ENCODE assay signal across 20 cellular contexts in the genomic region with DNA sequence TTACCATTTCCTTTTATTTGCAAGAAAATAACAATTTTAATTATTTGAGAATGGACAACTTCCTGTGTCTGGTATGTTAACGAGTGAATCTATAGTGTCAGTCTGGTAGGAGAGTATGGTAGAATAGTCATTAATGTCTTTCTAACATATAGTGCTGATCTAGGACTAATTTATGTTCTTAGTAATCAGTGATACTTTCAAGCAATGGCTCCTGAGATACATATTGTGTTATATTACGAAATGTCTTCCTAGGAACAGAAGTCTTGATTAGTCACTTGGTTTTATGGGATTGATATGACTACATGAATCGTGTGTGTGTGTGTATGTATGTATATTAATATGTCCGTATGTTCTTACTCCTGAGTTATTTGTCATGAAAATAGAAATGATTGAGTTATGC.
DNase-seq lines count a peak whose midpoint lies in the region; ATAC-seq and TF ChIP-seq lines count a peak whose summit lies in the region.
"Had no signal": no experiment of that assay in that cellular context is flagged by ENCODE, and none has a peak within 500 bp of the region (broad histone marks: within the 10 kb centered on the region; RNA-seq: fewer than 3 reads in every experiment).

No MANE protein-coding gene starts in this region.

- H3K27ac ChIP-seq in GM23248 (no peak overlapping the region), mammary epithelial cell (ENCODE audit: insufficient read depth, low read depth, low read length) (no peak overlapping the region)
- H3K27ac ChIP-seq: PC-9, SJSA1, skin epidermis had no signal

- WGBS in GM23248 (ENCODE audit: low coverage in 1 of 2, low lambda C conversion rate in 2 of 2, missing lambda C conversion rate in 2 of 2), 2 experiments, result 77 to 86% methylated on average over 4 of the region's 4 CpGs
- WGBS in mammary epithelial cell (ENCODE audit: low coverage, missing lambda C conversion rate), result 77% methylated on average over 4 of the region's 4 CpGs

- BruUV-seq in mammary epithelial cell (replicated peaks; lab: Mats Ljungman, UMichigan), result no TSS peak

- dilution Hi-C loops in mammary epithelial cell (cut with HindIII; ENCODE audit: low sequenced_read_pairs), result no loop called here

- H3F3A ChIP-seq in GM23248 (ENCODE audit: insufficient read depth), result no peaks in the 10 kb centered on the region

- H3K9ac ChIP-seq in GM23248 (no peak overlapping the region), mammary epithelial cell (ENCODE audit: insufficient read depth, low read length) (no peak overlapping the region)

- DNase-seq in GM23248 (peak; percentile 57), M059J (ENCODE audit: low read depth) (peak; percentile 2), mammary epithelial cell (peak; percentile 60), iris pigment epithelial cell (ENCODE audit: low read depth) (peak; percentile 45), AG20443 (ENCODE audit: low spot score) (no peak)
- DNase-seq in activated CD4-positive, alpha-beta T cell treated with anti-CD3 and anti-CD28 coated beads for 1 hour, result no peak
- DNase-seq: activated B cell treated with CpG ODN at 0.5 μM for 24 hours; activated CD8-positive, alpha-beta T cell treated with anti-CD3 and anti-CD28 coated beads, Interleukin-2, amount 10 ng/mL, durations not matched to agents 7 days and 5 days; activated T-cell treated with anti-CD3 and anti-CD28 coated beads, Interleukin-2, amount 50 U/mL, for 4 hours; cortex of kidney; KG1; midbrain; NCI-H1105 treated with DMSO at 0.1 percent for 48 hours; PC-9; stimulated activated CD4-positive, alpha-beta T cell treated with anti-CD3 and anti-CD28 coated beads, Interleukin-4, amount 100 ng/mL, for 4 hours had no signal

- H2AFZ ChIP-seq in GM23248, result no peak overlapping the region
- H2AFZ ChIP-seq in mammary epithelial cell (ENCODE audit: low read depth, low read length), result no peak overlapping the region
- H2AFZ ChIP-seq: PC-9 had no signal

- intact Hi-C loops in mammary epithelial cell (cut with micrococcal nuclease), result no loop called here

- no peaks in the 10 kb centered on the region for H3K79me2 ChIP-seq in GM23248 (ENCODE audit: insufficient read depth)
- no peaks in the 10 kb centered on the region for H3K79me2 ChIP-seq in mammary epithelial cell (ENCODE audit: insufficient read depth, low read length)

- TF ChIP-seq CTCF in mammary epithelial cell (conservative IDR thresholded peaks at IDR 0.05 in 1 of 2, IDR thresholded peaks at IDR 0.05 in 1 of 2; ENCODE audit: extremely low read depth in 1 of 2, insufficient read depth in 1 of 2, low read depth in 1 of 2, low read length in 2 of 2), result no peak

- no peaks in the 10 kb centered on the region for H3K9me2 ChIP-seq in GM23248 (ENCODE audit: insufficient read depth)

- H4K20me1 ChIP-seq in GM23248 (ENCODE audit: insufficient read depth) (no peaks in the 10 kb centered on the region), mammary epithelial cell (ENCODE audit: insufficient read depth, low read length) (no peaks in the 10 kb centered on the region)

- CTCF ChIA-PET in mammary epithelial cell (lab: Charles Lee; ENCODE audit: low non-redundant PET), result no interaction called here

- H3K4me1 ChIP-seq in GM23248 (ENCODE audit: insufficient read depth) (no peaks in the 10 kb centered on the region), mammary epithelial cell (ENCODE audit: insufficient read depth, low read length) (no peaks in the 10 kb centered on the region)
- H3K4me1 ChIP-seq: HAP-1, SJSA1 had no signal

- H3K36me3 ChIP-seq in GM23248 (ENCODE audit: low read depth) (peaks cover 7% of the 10 kb centered on the region), mammary epithelial cell (ENCODE audit: insufficient read depth, low read length) (no peaks in the 10 kb centered on the region)
- H3K36me3 ChIP-seq: HAP-1 had no signal

- no peak for ATAC-seq in HG03354 (IDR thresholded peaks at IDR 0.05; ENCODE audit: poor library complexity, severe bottlenecking, unreplicated experiment)
- no peak for ATAC-seq in HG02852 (IDR thresholded peaks at IDR 0.05; ENCODE audit: unreplicated experiment)
- ATAC-seq: activated CD8-positive, alpha-beta T cell treated with anti-CD3 and anti-CD28 coated beads, Interleukin-2, amount 10 ng/mL, durations not matched to agents 7 days and 5 days had no signal

- H3K4me3 ChIP-seq in GM23248 (no peak overlapping the region), mammary epithelial cell (replicated peaks in 1 of 3; ENCODE audit: insufficient read depth in 1 of 3, low read depth in 2 of 3, low read length in 3 of 3) (no peak overlapping the region)
- H3K4me3 ChIP-seq: HAP-1, PC-9, SJSA1, skin epidermis had no signal

- in situ Hi-C loops in GM23248 (cut with MboI) (no loop called here), mammary epithelial cell (cut with MboI; ENCODE audit: low sequenced_read_pairs in 2 of 2) (no loop called here)

- H3K4me2 ChIP-seq in GM23248 (ENCODE audit: unreplicated experiment), result no peak overlapping the region
- H3K4me2 ChIP-seq in mammary epithelial cell (ENCODE audit: insufficient read depth, low read depth, low read length), result no peak overlapping the region
- H3K4me2 ChIP-seq: PC-9 had no signal

- H3K9me3 ChIP-seq in GM23248 (ENCODE audit: low read depth) (no peaks in the 10 kb centered on the region), mammary epithelial cell (replicated peaks; ENCODE audit: insufficient read depth, low read length) (no peaks in the 10 kb centered on the region)
- H3K9me3 ChIP-seq: HAP-1, SJSA1 had no signal

- H3K27me3 ChIP-seq in GM23248 (replicated peaks; ENCODE audit: insufficient read depth) (no peaks in the 10 kb centered on the region), mammary epithelial cell (ENCODE audit: insufficient read depth, low read length) (no peaks in the 10 kb centered on the region)
- H3K27me3 ChIP-seq: SJSA1 had no signal

Comparison
In these comparisons a context has a peak if more than half of its experiments do, and no peak if none do; other contexts are left out.
1. DNase-seq: peak in GM23248 (single experiment), M059J (single experiment), mammary epithelial cell (single experiment) and iris pigment epithelial cell (single experiment); none in AG20443 (single experiment) and activated CD4-positive, alpha-beta T cell treated with anti-CD3 and anti-CD28 coated beads for 1 hour (single experiment).